17 cellular contexts compared by ENCODE assay signal in genomic region chr9:129266536-129266935, GRCh38.
DNase-seq lines count a peak whose midpoint lies in the region; ATAC-seq and TF ChIP-seq lines count a peak whose summit lies in the region.
"Had no signal": no experiment of that assay in that cellular context is flagged by ENCODE, and none has a peak within 500 bp of the region (broad histone marks: within the 10 kb centered on the region; RNA-seq: fewer than 3 reads in every experiment).

No MANE protein-coding gene starts in this region.

- no peaks in the 10 kb centered on the region for H3K9me3 ChIP-seq in heart right ventricle
- no peaks in the 10 kb centered on the region for H3K9me3 ChIP-seq in neural progenitor cell (ENCODE audit: low read depth)
- H3K9me3 ChIP-seq in testis, result no peaks in the 10 kb centered on the region
- H3K9me3 ChIP-seq: BLaER1, Caco-2, HAP-1 had no signal

- no peaks in the 10 kb centered on the region for H3K79me2 ChIP-seq in neural progenitor cell (ENCODE audit: low read depth)

- no peak for ATAC-seq in Right ventricle myocardium superior (ENCODE audit: poor library complexity)
- no peak for ATAC-seq in heart right ventricle
- ATAC-seq in HG02571 (IDR thresholded peaks at IDR 0.05; ENCODE audit: unreplicated experiment), result no peak

- H3K9me3 Mint-ChIP-seq in activated CD4-positive, alpha-beta memory T cell treated with anti-CD3 and anti-CD28 coated beads for 36 hours, result no peaks in the 10 kb centered on the region
- H3K9me3 Mint-ChIP-seq in activated CD4-positive, alpha-beta memory T cell treated with anti-CD3 and anti-CD28 coated beads, Interleukin-2, amount 10 ng/mL, durations not matched to agents 7 days and 5 days, result no peaks in the 10 kb centered on the region
- peaks cover 8% of the 10 kb centered on the region for H3K9me3 Mint-ChIP-seq in neural progenitor cell
- H3K9me3 Mint-ChIP-seq: CD8-positive, alpha-beta memory T cell had no signal

- H3K4me3 Mint-ChIP-seq in activated CD4-positive, alpha-beta memory T cell treated with anti-CD3 and anti-CD28 coated beads for 36 hours, result no peak overlapping the region
- H3K4me3 Mint-ChIP-seq in activated CD4-positive, alpha-beta memory T cell treated with anti-CD3 and anti-CD28 coated beads, Interleukin-2, amount 10 ng/mL, durations not matched to agents 7 days and 5 days, result no peak overlapping the region
- H3K4me3 Mint-ChIP-seq in neural progenitor cell, result peak overlapping the region; percentile 6
- H3K4me3 Mint-ChIP-seq: CD8-positive, alpha-beta memory T cell had no signal

- 72 to 81% methylated on average over 5 of the region's 5 CpGs for WGBS in heart right ventricle, 2 donors
- 59 to 71% methylated on average over 5 of the region's 5 CpGs for WGBS in testis, 2 donors

- no peak overlapping the region for H3K4me2 ChIP-seq in neural progenitor cell
- H3K4me2 ChIP-seq: BLaER1 had no signal

- H3K27me3 ChIP-seq in heart right ventricle, result no peaks in the 10 kb centered on the region
- H3K27me3 ChIP-seq in neural progenitor cell, result no peaks in the 10 kb centered on the region
- H3K27me3 ChIP-seq in testis, result no peaks in the 10 kb centered on the region
- H3K27me3 ChIP-seq: BLaER1 had no signal

- intact Hi-C loops in activated CD4-positive, alpha-beta memory T cell treated with anti-CD3 and anti-CD28 coated beads for 36 hours (cut with micrococcal nuclease), result no loop called here
- intact Hi-C loops in Right ventricle myocardium superior (cut with DNase I) (no loop called here), heart right ventricle (cut with DNase I) (no loop called here), testis (cut with DNase I; ENCODE audit: low total_unique reads) (no loop called here)

- no peak overlapping the region for H3K27ac ChIP-seq in heart right ventricle
- H3K27ac ChIP-seq in neural progenitor cell, result no peak overlapping the region
- H3K27ac ChIP-seq in testis, result no peak overlapping the region
- H3K27ac ChIP-seq: 22Rv1, BLaER1 had no signal

- H2AFZ ChIP-seq in neural progenitor cell (replicated peaks), result no peak overlapping the region

- H4K20me1 ChIP-seq in neural progenitor cell (ENCODE audit: low read depth), result no peaks in the 10 kb centered on the region
- H4K20me1 ChIP-seq: BLaER1 had no signal

- H3F3A ChIP-seq in neural progenitor cell (ENCODE audit: low read depth), result no peaks in the 10 kb centered on the region

- no peaks in the 10 kb centered on the region for H3K36me3 Mint-ChIP-seq in activated CD4-positive, alpha-beta memory T cell treated with anti-CD3 and anti-CD28 coated beads for 36 hours
- H3K36me3 Mint-ChIP-seq in activated CD4-positive, alpha-beta memory T cell treated with anti-CD3 and anti-CD28 coated beads, Interleukin-2, amount 10 ng/mL, durations not matched to agents 7 days and 5 days (ENCODE audit: low read depth), result no peaks in the 10 kb centered on the region
- H3K36me3 Mint-ChIP-seq in neural progenitor cell, result no peaks in the 10 kb centered on the region
- H3K36me3 Mint-ChIP-seq: CD8-positive, alpha-beta memory T cell had no signal

- H3K36me3 ChIP-seq in heart right ventricle (no peaks in the 10 kb centered on the region), neural progenitor cell (no peaks in the 10 kb centered on the region), testis (ENCODE audit: low read depth, missing control alignments) (no peaks in the 10 kb centered on the region)
- H3K36me3 ChIP-seq: BLaER1, HAP-1 had no signal

- POLR2A ChIA-PET in activated CD4-positive, alpha-beta memory T cell treated with anti-CD3 and anti-CD28 coated beads for 36 hours (lab: Charles Lee), result no interaction called here
- POLR2A ChIA-PET in activated CD4-positive, alpha-beta memory T cell treated with anti-CD3 and anti-CD28 coated beads, Interleukin-2, amount 10 ng/mL, durations not matched to agents 7 days and 5 days (lab: Charles Lee), result no interaction called here

- H3K27ac Mint-ChIP-seq in activated CD4-positive, alpha-beta memory T cell treated with anti-CD3 and anti-CD28 coated beads for 36 hours, result peak overlapping the region; percentile 9
- H3K27ac Mint-ChIP-seq in activated CD4-positive, alpha-beta memory T cell treated with anti-CD3 and anti-CD28 coated beads, Interleukin-2, amount 10 ng/mL, durations not matched to agents 7 days and 5 days, result no peak overlapping the region
- H3K27ac Mint-ChIP-seq in neural progenitor cell, result no peak overlapping the region

- H3K9ac ChIP-seq in neural progenitor cell, result no peak overlapping the region
- H3K9ac ChIP-seq: BLaER1 had no signal

- TF ChIP-seq POLR2A in testis (IDR thresholded peaks at IDR 0.05), result no peak

- peaks cover 22% of the 10 kb centered on the region for H3K4me1 Mint-ChIP-seq in activated CD4-positive, alpha-beta memory T cell treated with anti-CD3 and anti-CD28 coated beads for 36 hours (ENCODE audit: low read depth)
- peaks cover 32% of the 10 kb centered on the region for H3K4me1 Mint-ChIP-seq in activated CD4-positive, alpha-beta memory T cell treated with anti-CD3 and anti-CD28 coated beads, Interleukin-2, amount 10 ng/mL, durations not matched to agents 7 days and 5 days
- peaks cover 8% of the 10 kb centered on the region for H3K4me1 Mint-ChIP-seq in neural progenitor cell

- peaks cover 3% of the 10 kb centered on the region for H3K27me3 Mint-ChIP-seq in activated CD4-positive, alpha-beta memory T cell treated with anti-CD3 and anti-CD28 coated beads for 36 hours
- H3K27me3 Mint-ChIP-seq in activated CD4-positive, alpha-beta memory T cell treated with anti-CD3 and anti-CD28 coated beads, Interleukin-2, amount 10 ng/mL, durations not matched to agents 7 days and 5 days, result peaks cover 15% of the 10 kb centered on the region
- H3K27me3 Mint-ChIP-seq in neural progenitor cell (ENCODE audit: insufficient read depth, low read depth), result peaks cover 9% of the 10 kb centered on the region

- DNase-seq in activated CD4-positive, alpha-beta memory T cell treated with anti-CD3 and anti-CD28 coated beads for 36 hours, result no peak
- DNase-seq in activated CD4-positive, alpha-beta memory T cell treated with anti-CD3 and anti-CD28 coated beads, Interleukin-2, amount 10 ng/mL, durations not matched to agents 7 days and 5 days, result no peak
- DNase-seq in Right ventricle myocardium superior (peak; percentile 3), heart right ventricle (no peak), neural progenitor cell (ENCODE audit: low spot score) (no peak), 8988T (no peak), testis (no peak)
- DNase-seq: AML-193; Caco-2; CD8-positive, alpha-beta memory T cell; DND-41; GDM1; GOT3 had no signal

- H3K4me1 ChIP-seq in heart right ventricle, result peaks cover 0 to 25% (median 5%) of the 10 kb centered on the region in 9 donors
- H3K4me1 ChIP-seq in neural progenitor cell, result no peaks in the 10 kb centered on the region
- H3K4me1 ChIP-seq in testis, result peaks cover 8% of the 10 kb centered on the region
- H3K4me1 ChIP-seq: Caco-2, HAP-1 had no signal

- H3K4me3 ChIP-seq in heart right ventricle (no peak overlapping the region), neural progenitor cell (no peak overlapping the region), testis (no peak overlapping the region)
- H3K4me3 ChIP-seq: BLaER1, HAP-1 had no signal

- TF ChIP-seq CTCF in heart right ventricle (IDR thresholded peaks at IDR 0.05) (no peak), neural progenitor cell (IDR thresholded peaks at IDR 0.05) (no peak), testis (IDR thresholded peaks at IDR 0.05) (no peak)

- CTCF ChIA-PET in activated CD4-positive, alpha-beta memory T cell treated with anti-CD3 and anti-CD28 coated beads for 36 hours (lab: Charles Lee), result no interaction called here
- CTCF ChIA-PET in activated CD4-positive, alpha-beta memory T cell treated with anti-CD3 and anti-CD28 coated beads, Interleukin-2, amount 10 ng/mL, durations not matched to agents 7 days and 5 days (lab: Charles Lee), result no interaction called here
